In the genomic region with DNA sequence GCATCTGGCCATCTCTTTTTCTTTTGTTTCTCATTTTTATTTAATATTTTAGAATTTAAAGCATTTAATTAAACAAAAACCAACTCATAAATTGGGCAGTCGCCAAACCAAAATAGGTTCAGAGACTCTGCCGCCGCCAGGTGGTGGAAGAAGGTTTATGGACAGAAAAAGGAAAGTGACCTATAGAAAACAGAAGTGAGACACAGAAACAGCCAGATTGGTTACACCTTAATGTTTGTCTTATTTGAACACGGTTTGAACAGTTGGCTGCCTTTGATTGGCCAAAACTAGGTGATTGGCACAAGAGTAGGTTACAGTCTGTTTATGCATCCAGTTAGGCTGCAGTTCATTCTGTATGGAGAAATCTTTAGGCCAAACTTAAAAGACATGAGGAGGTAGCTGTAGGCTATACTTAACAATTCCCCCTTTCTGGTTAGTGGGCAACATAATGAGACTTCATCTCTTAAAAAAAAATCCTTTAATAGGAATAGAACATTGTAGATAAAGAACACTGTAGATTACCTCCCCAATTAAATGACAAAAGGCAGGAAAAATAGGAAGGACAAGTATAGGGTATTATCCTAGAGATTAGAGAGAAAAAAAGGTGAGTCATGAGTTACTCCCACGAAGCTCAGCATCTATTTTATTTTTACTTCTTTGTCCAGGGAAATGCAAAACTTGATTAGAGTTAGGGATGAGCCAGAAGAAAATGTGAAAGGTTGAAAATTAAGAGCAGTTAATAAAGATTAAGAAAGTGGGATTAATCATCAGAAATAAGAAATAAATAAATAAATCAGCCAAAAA, we compare ENCODE assay signal across 26 cellular contexts. TPM values are rescaled to one million over a fixed set of nuclear protein-coding genes. Genes with fewer than 3 reads are reported as not detected.
DNase-seq lines count a peak whose midpoint lies in the region; ATAC-seq, FAIRE-seq and TF ChIP-seq lines count a peak whose summit lies in the region.
"Had no signal": no experiment of that assay in that cellular context is flagged by ENCODE, and none has a peak within 500 bp of the region (broad histone marks: within the 10 kb centered on the region; RNA-seq: fewer than 3 reads in every experiment).

No MANE protein-coding gene starts in this region.

- H3K4ac ChIP-seq in H1 (replicated peaks; ENCODE audit: insufficient read length, low read depth, low read length) = no peak overlapping the region

- peak overlapping the region; percentile 70 for H3K27ac Mint-ChIP-seq in GM23338
- H3K27ac Mint-ChIP-seq: activated naive CD4-positive, alpha-beta T cell treated with anti-CD3 and anti-CD28 coated beads for 36 hours; CD8-positive, alpha-beta T cell; progenitor cell of endocrine pancreas; T-helper 1 cell treated with Interleukin-12 subunit alpha and Interleukin-12 subunit beta and Interleukin-4 antibody, amounts not matched to agents 30 μg/mL and 1 μg/mL, for 36 hours had no signal

- no peak for TF ChIP-seq EP300 in H1 (IDR thresholded peaks at IDR 0.05; ENCODE audit: borderline replicate concordance in 1 of 2, low read depth in 2 of 2, low read length in 2 of 2)

- H2BK12ac ChIP-seq in H1 (ENCODE audit: low read depth, low read length) = no peak overlapping the region

- H3K56ac ChIP-seq in H1 (replicated peaks; ENCODE audit: insufficient read length, low read depth, low read length) = no peak overlapping the region

- FAIRE-seq in H1 (lab: Jason Lieb, UNC) = peak; percentile 45

- no peak overlapping the region for H3K14ac ChIP-seq in H1 (ENCODE audit: insufficient read length)

- peak in 1 of 2 experiments; percentile 27; a peak in 2 of 4 replicates for TF ChIP-seq RAD21 in H1 (IDR thresholded peaks at IDR 0.05 in 1 of 2, conservative IDR thresholded peaks at IDR 0.05 in 1 of 2; ENCODE audit: low read depth in 2 of 2, low read length in 2 of 2)

- H3K23ac ChIP-seq in H1 (ENCODE audit: insufficient read length) = no peak overlapping the region

- no peaks in the 10 kb centered on the region for H3K79me1 ChIP-seq in H1 (ENCODE audit: low read depth, low read length)

- no peaks in the 10 kb centered on the region for H3F3A ChIP-seq in GM23338 (replicated peaks; ENCODE audit: low read depth)
- no peaks in the 10 kb centered on the region for H3F3A ChIP-seq in OCI-LY1 (ENCODE audit: insufficient read depth, low read length)

- WGBS in H1 (ENCODE audit: extremely low coverage in 1 of 2, insufficient coverage in 1 of 2, insufficient read length in 1 of 2, insufficient replicate concordance in 2 of 2, low coverage in 1 of 2, low lambda C conversion rate in 2 of 2, missing lambda C conversion rate in 1 of 2), 2 experiments = 81% methylated on average over 5 of the region's 5 CpGs; no CpG with 5 or more reads in 1 of the 2 experiments

- H2AK5ac ChIP-seq in H1 (ENCODE audit: low read depth, low read length) = no peak overlapping the region

- H2BK15ac ChIP-seq in H1 (ENCODE audit: low read length) = no peak overlapping the region

- no peak overlapping the region for H4K8ac ChIP-seq in H1 (ENCODE audit: extremely low read depth, insufficient read depth, low read length)

- no peaks in the 10 kb centered on the region for H3K36me3 Mint-ChIP-seq in GM23338 (ENCODE audit: low read depth)

- no peak overlapping the region for H3K4me3 ChIP-seq in BE2C (ENCODE audit: low read depth, low read length)
- H3K4me3 ChIP-seq in GM23338 = no peak overlapping the region
- no peak overlapping the region for H3K4me3 ChIP-seq in OCI-LY1 (ENCODE audit: low read depth, low read length, poor library complexity, severe bottlenecking)
- H3K4me3 ChIP-seq in H1 (ENCODE audit: extremely low read depth in 1 of 4, insufficient read depth in 2 of 4, low read depth in 3 of 4, low read length in 4 of 4) = no peak overlapping the region; a peak in 1 of 8 replicates
- no peak overlapping the region for H3K4me3 ChIP-seq in WERI-Rb-1 (ENCODE audit: low read depth, low read length)
- H3K4me3 ChIP-seq: ascending aorta, dorsolateral prefrontal cortex, sigmoid colon, stomach, tibial nerve had no signal

- no peak overlapping the region for H2BK20ac ChIP-seq in H1 (ENCODE audit: low read length)

- no peak overlapping the region for H2BK120ac ChIP-seq in H1 (replicated peaks; ENCODE audit: low read depth, low read length)

- H3K27ac ChIP-seq in GM23338 (ENCODE audit: low read depth) = no peak overlapping the region; the same call in 1 of the 2 replicates
- no peak overlapping the region for H3K27ac ChIP-seq in OCI-LY1 (ENCODE audit: low read depth, low read length, poor library complexity, severe bottlenecking)
- H3K27ac ChIP-seq in H1 (ENCODE audit: low read depth, low read length) = no peak overlapping the region
- H3K27ac ChIP-seq in WERI-Rb-1 = no peak overlapping the region
- H3K27ac ChIP-seq: ascending aorta, dorsolateral prefrontal cortex, HL-60, sigmoid colon, stomach, tibial nerve had no signal

- no peak overlapping the region for H2BK5ac ChIP-seq in H1 (ENCODE audit: low read depth, low read length)

- H3K27me3 ChIP-seq in BE2C = no peaks in the 10 kb centered on the region
- H3K27me3 ChIP-seq in GM23338 (ENCODE audit: insufficient read depth) = no peaks in the 10 kb centered on the region
- H3K27me3 ChIP-seq in OCI-LY1 (ENCODE audit: insufficient read depth, low read length) = no peaks in the 10 kb centered on the region
- no peaks in the 10 kb centered on the region for H3K27me3 ChIP-seq in H1 (replicated peaks in 1 of 4; ENCODE audit: control insufficient read depth in 3 of 4, extremely low read depth in 1 of 4, insufficient read depth in 3 of 4, low read length in 3 of 4)
- no peaks in the 10 kb centered on the region for H3K27me3 ChIP-seq in WERI-Rb-1 (ENCODE audit: insufficient read depth, low read depth, severe bottlenecking)
- H3K27me3 ChIP-seq: ascending aorta, dorsolateral prefrontal cortex, sigmoid colon, stomach, tibial nerve had no signal

- ATAC-seq in GM23338 = no peak
- ATAC-seq: CD8-positive, alpha-beta T cell; Panc1 had no signal

- H3K79me2 ChIP-seq in GM23338 (replicated peaks; ENCODE audit: insufficient read depth) (no peaks in the 10 kb centered on the region), OCI-LY1 (ENCODE audit: insufficient read depth, low read length) (no peaks in the 10 kb centered on the region), H1 (ENCODE audit: control insufficient read depth in 1 of 2, insufficient read depth in 2 of 2, low read length in 2 of 2) (no peaks in the 10 kb centered on the region)

- DNase-seq in BE2C (no peak), GM23338 (ENCODE audit: low spot score) (peak; percentile 27), H1 (ENCODE audit: low read depth in 1 of 2, low spot score in 2 of 2) (no peak), OCI-M2 (lab: John Stamatoyannopoulos, UW; ENCODE audit: unreplicated experiment) (no peak), WERI-Rb-1 (no peak), NCI-H2029 treated with DMSO at 0.1 percent for 48 hours (lab: John Stamatoyannopoulos, UW) (no peak), NCI-H1694 treated with DMSO at 0.1 percent for 48 hours (lab: John Stamatoyannopoulos, UW) (no peak)
- DNase-seq: activated CD4-positive, alpha-beta T cell treated with anti-CD3 and anti-CD28 coated beads for 48 hours; activated naive CD4-positive, alpha-beta T cell treated with anti-CD3 and anti-CD28 coated beads for 36 hours; activated T-cell treated with anti-CD3 and anti-CD28 coated beads, Interleukin-2, amount 50 U/mL, for 48 hours; CD8-positive, alpha-beta T cell; DMS153; dorsolateral prefrontal cortex; GDM1; NCI-H1092; NCI-H187 treated with DMSO at 0.1 percent for 48 hours; NCI-H82; sigmoid colon; stomach had no signal

- no peak overlapping the region for H4K5ac ChIP-seq in H1 (ENCODE audit: insufficient read length, low read depth, low read length)

- no peaks in the 10 kb centered on the region for H3K9me3 ChIP-seq in BE2C
- no peaks in the 10 kb centered on the region for H3K9me3 ChIP-seq in OCI-LY1 (ENCODE audit: low read length)
- H3K9me3 ChIP-seq in H1 (ENCODE audit: insufficient read depth in 2 of 2, low read depth in 1 of 2, low read length in 1 of 2) = no peaks in the 10 kb centered on the region
- H3K9me3 ChIP-seq in WERI-Rb-1 (ENCODE audit: severe bottlenecking) = no peaks in the 10 kb centered on the region
- H3K9me3 ChIP-seq: ascending aorta, sigmoid colon, stomach, tibial nerve had no signal

- no peaks in the 10 kb centered on the region for H3K9me3 Mint-ChIP-seq in GM23338
- H3K9me3 Mint-ChIP-seq: activated naive CD4-positive, alpha-beta T cell treated with anti-CD3 and anti-CD28 coated beads for 36 hours; CD8-positive, alpha-beta T cell; T-helper 1 cell treated with Interleukin-12 subunit alpha and Interleukin-12 subunit beta and Interleukin-4 antibody, amounts not matched to agents 30 μg/mL and 1 μg/mL, for 36 hours had no signal

- H3K4me1 ChIP-seq in BE2C (no peaks in the 10 kb centered on the region), GM23338 (ENCODE audit: insufficient read depth) (peaks cover 15% of the 10 kb centered on the region), OCI-LY1 (ENCODE audit: insufficient read depth, low read length, severe bottlenecking) (no peaks in the 10 kb centered on the region), H1 (replicated peaks in 1 of 4; ENCODE audit: control insufficient read depth in 3 of 4, insufficient read depth in 4 of 4, low read length in 3 of 4) (peaks cover 0 to 5% (median 1%) of the 10 kb centered on the region in 4 experiments; a peak in 2 of 7 replicates)
- H3K4me1 ChIP-seq: ascending aorta, sigmoid colon, stomach, tibial nerve had no signal

- no peak overlapping the region for H3K9ac ChIP-seq in OCI-LY1 (ENCODE audit: low read length)
- no peak overlapping the region; a peak in 1 of 7 replicates for H3K9ac ChIP-seq in H1 (replicated peaks in 1 of 4; ENCODE audit: extremely low read depth in 1 of 4, low read depth in 3 of 4, low read length in 3 of 4)

- H3K4me1 Mint-ChIP-seq in GM23338 = peaks cover 20% of the 10 kb centered on the region

- H3K36me3 ChIP-seq in BE2C (no peaks in the 10 kb centered on the region), GM23338 (ENCODE audit: insufficient read depth) (no peaks in the 10 kb centered on the region), OCI-LY1 (ENCODE audit: insufficient read depth, low read length) (no peaks in the 10 kb centered on the region; the same call in 1 of the 2 replicates), H1 (ENCODE audit: control insufficient read depth in 2 of 4, insufficient read depth in 4 of 4, low read length in 3 of 4) (no peaks in the 10 kb centered on the region), WERI-Rb-1 (no peaks in the 10 kb centered on the region)

- H3K23me2 ChIP-seq in H1 (ENCODE audit: low read depth, low read length) = no peaks in the 10 kb centered on the region

- H3K27me3 Mint-ChIP-seq in GM23338 (ENCODE audit: insufficient read depth, low read depth, poor library complexity) = no peaks in the 10 kb centered on the region
- H3K27me3 Mint-ChIP-seq: progenitor cell of endocrine pancreas had no signal

- H4K91ac ChIP-seq in H1 (replicated peaks; ENCODE audit: insufficient read length, low read length) = no peak overlapping the region

- H3K9me2 ChIP-seq in GM23338 (ENCODE audit: insufficient read depth) (no peaks in the 10 kb centered on the region), OCI-LY1 (ENCODE audit: low read depth, low read length) (no peaks in the 10 kb centered on the region)

- no peak for TF ChIP-seq POLR2A in H1 (IDR thresholded peaks at IDR 0.05; ENCODE audit: control extremely low read depth in 1 of 2, low read depth in 2 of 2, low read length in 2 of 2)

- POLR2A ChIA-PET in H1 (lab: Charles Lee; ENCODE audit: partially characterized antibody) = interaction anchor here (1.0 to 2.7 kb wide), 4 partner anchors 18 to 31 kb away, joined by 4 to 31 read pairs (median 6); partner anchors contain the start of gene CYCS

- no peak overlapping the region for H3K4me3 Mint-ChIP-seq in GM23338
- H3K4me3 Mint-ChIP-seq: activated naive CD4-positive, alpha-beta T cell treated with anti-CD3 and anti-CD28 coated beads for 36 hours; CD8-positive, alpha-beta T cell; T-helper 1 cell treated with Interleukin-12 subunit alpha and Interleukin-12 subunit beta and Interleukin-4 antibody, amounts not matched to agents 30 μg/mL and 1 μg/mL, for 36 hours had no signal

- H4K20me1 ChIP-seq in GM23338 (replicated peaks; ENCODE audit: insufficient read depth) = no peaks in the 10 kb centered on the region
- H4K20me1 ChIP-seq in OCI-LY1 (ENCODE audit: insufficient read depth, low read length) = no peaks in the 10 kb centered on the region
- peaks cover 0 to 1% of the 10 kb centered on the region in 2 experiments for H4K20me1 ChIP-seq in H1 (replicated peaks in 1 of 2; ENCODE audit: control insufficient read depth in 1 of 2, insufficient read depth in 2 of 2, low read length in 2 of 2)

- H3K4me2 ChIP-seq in GM23338 (peak overlapping the region; percentile 24), OCI-LY1 (ENCODE audit: low read length) (no peak overlapping the region), H1 (ENCODE audit: insufficient read depth in 1 of 2, low read depth in 2 of 2, low read length in 2 of 2) (0 out of 4 replicates have a peak overlapping the region, but pooled peaks of 1 of the 2 experiments have one; percentile 9)

- CTCF ChIA-PET in H1 (lab: Charles Lee; ENCODE audit: partially characterized antibody) = interaction anchor here (1.3 to 2.1 kb wide), 3 partner anchors 12 to 50 kb away, joined by 6 to 9 read pairs (median 8); no protein-coding TSS in a partner anchor

- TF ChIP-seq CTCF in BE2C (IDR thresholded peaks at IDR 0.05; ENCODE audit: low read depth, low read length) (0 out of 2 replicates have a peak, but pooled peaks have one; percentile 15), GM23338 (conservative IDR thresholded peaks at IDR 0.05; ENCODE audit: low read depth in 2 of 2) (peak; percentile 18 to 43; a peak in 3 of 4 replicates), OCI-LY1 (IDR thresholded peaks at IDR 0.05; ENCODE audit: low read length) (peak; percentile 21), H1 (IDR thresholded peaks at IDR 0.05; ENCODE audit: control extremely low read depth in 1 of 3, insufficient read depth in 1 of 3, low read depth in 1 of 3, low read length in 3 of 3) (peak in 2 of 3 experiments; percentile 3 to 11; a peak in 2 of 4 replicates), WERI-Rb-1 (IDR thresholded peaks at IDR 0.05; ENCODE audit: low read depth, low read length) (no peak)

- no peak overlapping the region for H3K18ac ChIP-seq in H1 (ENCODE audit: extremely low read depth, low read length)

- no peak overlapping the region for H2AFZ ChIP-seq in GM23338
- H2AFZ ChIP-seq in OCI-LY1 (ENCODE audit: low read length) = no peak overlapping the region
- peak overlapping the region; percentile 91; the same call in 1 of the 2 replicates for H2AFZ ChIP-seq in H1 (ENCODE audit: low read length)

RNA-seq across cellular contexts. Expression of gene CYCS, which starts 23.9 kb away (rescaled TPM):
- polyA plus RNA-seq in BE2C (2012; ENCODE audit: insufficient read depth, insufficient read length, low read depth) = 503 TPM
- total RNA-seq in GM23338 (2014; rRNA removed; shearing (Covaris generic)) = 131 and 158 TPM in 2 replicates
- polyA plus RNA-seq in GM23338 (2016; fragmentation: Nextera tagmentation; extraction: Ambion mirVana) (385 and 468 TPM in 2 replicates), H1 (2011; rRNA removed) (18.4 and 48.6 TPM in 2 replicates)
- total RNA-seq in H1 (2021; fragmentation: NEBNext Ultra II Directional; extraction: Animal tissue kit (Norgen Biotek cat#: 25700)) = 229 and 231 TPM in 2 replicates
- polyA plus RNA-seq in H1 (2011; cell fraction: cytosol; rRNA removed) = 54.2 TPM
- polyA plus RNA-seq in H1 (2011; cell fraction: nucleus; rRNA removed) = 10.0 TPM
- 113 to 197 TPM (median 125 TPM) in 4 replicates for polyA plus RNA-seq in H1 (2012, experiment 1 of 2)
- 13.9 TPM for polyA plus RNA-seq in H1 (2012, experiment 2 of 2)
- 182 TPM for polyA plus RNA-seq in H1 (2013, experiment 1 of 2)
- 197 TPM for polyA plus RNA-seq in H1 (2013, experiment 2 of 2)
- polyA minus RNA-seq in H1 (2011; rRNA and poly(A)+ RNA removed) = 13.4 and 27.5 TPM in 2 replicates
- polyA minus RNA-seq in H1 (2011; cell fraction: cytosol; rRNA and poly(A)+ RNA removed) = 41.8 TPM
- 33.4 TPM for polyA minus RNA-seq in H1 (2011; cell fraction: nucleus; rRNA and poly(A)+ RNA removed)
